ENCODE assay signal across 26 cellular contexts in genomic region chr11:48077251-48077650, GRCh38.
"Had no signal": no experiment of that assay in that cellular context is flagged by ENCODE, and none has a peak within 500 bp of the region (broad histone marks: within the 10 kb centered on the region; RNA-seq: fewer than 3 reads in every experiment).

No MANE protein-coding gene starts in this region.

- H3K27me3 ChIP-seq: body of pancreas, cardiac muscle cell, heart left ventricle, left lung, spleen, testis, uterus had no signal

- H3K27ac ChIP-seq: body of pancreas, cardiac muscle cell, epithelial cell of prostate, heart left ventricle, left lung, prostate gland, spleen, testis, uterus, WERI-Rb-1 had no signal

- H3K4me3 Mint-ChIP-seq: activated naive CD8-positive, alpha-beta T cell treated with anti-CD3 and anti-CD28 coated beads, Interleukin-2, amount 10 ng/mL, durations not matched to agents 7 days and 5 days; activated T-cell treated with anti-CD3 and anti-CD28 coated beads, Interleukin-2, amount 50 U/mL, for 4 hours; naive thymus-derived CD4-positive, alpha-beta T cell had no signal

- H3K27me3 Mint-ChIP-seq: activated naive CD8-positive, alpha-beta T cell treated with anti-CD3 and anti-CD28 coated beads, Interleukin-2, amount 10 ng/mL, durations not matched to agents 7 days and 5 days; naive thymus-derived CD4-positive, alpha-beta T cell had no signal

- H3K9me3 Mint-ChIP-seq: activated naive CD8-positive, alpha-beta T cell treated with anti-CD3 and anti-CD28 coated beads, Interleukin-2, amount 10 ng/mL, durations not matched to agents 7 days and 5 days; activated T-cell treated with anti-CD3 and anti-CD28 coated beads, Interleukin-2, amount 50 U/mL, for 4 hours; activated T-helper 2 cell treated with anti-CD3 and anti-CD28 coated beads, Interferon-gamma antibody, Interleukin-2, Interleukin-4, amounts not matched to agents 10 μg/mL and 5 μg/mL and 100 μg/mL, durations not matched to agents 14 hours and 24 hours and 36 hours had no signal

- H3K27ac Mint-ChIP-seq: activated naive CD8-positive, alpha-beta T cell treated with anti-CD3 and anti-CD28 coated beads, Interleukin-2, amount 10 ng/mL, durations not matched to agents 7 days and 5 days; activated T-helper 2 cell treated with anti-CD3 and anti-CD28 coated beads, Interferon-gamma antibody, Interleukin-2, Interleukin-4, amounts not matched to agents 10 μg/mL and 5 μg/mL and 100 μg/mL, durations not matched to agents 14 hours and 24 hours and 36 hours had no signal

- DNase-seq: activated CD4-positive, alpha-beta T cell treated with anti-CD3 and anti-CD28 coated beads, Interleukin-2, amount 50 U/mL, for 1 hour; activated CD4-positive, CD25-positive, alpha-beta regulatory T cell treated with anti-CD3 and anti-CD28 coated beads, Interleukin-2, amount 50 U/mL, for 72 hours; activated CD8-positive, alpha-beta memory T cell treated with anti-CD3 and anti-CD28 coated beads for 24 hours; activated CD8-positive, alpha-beta memory T cell treated with anti-CD3 and anti-CD28 coated beads, Interleukin-2, amount 50 U/mL, for 48 hours; activated naive CD4-positive, alpha-beta T cell treated with Interleukin-2 at 50 U/mL for 16 hours; activated naive CD8-positive, alpha-beta T cell treated with anti-CD3 and anti-CD28 coated beads, Interleukin-2, amount 10 ng/mL, durations not matched to agents 7 days and 5 days; activated T-cell treated with anti-CD3 and anti-CD28 coated beads, Interleukin-2, amount 50 U/mL, for 4 hours; amniotic stem cell; body of pancreas; cortex of kidney; heart left ventricle; kidney; left lung; naive thymus-derived CD4-positive, alpha-beta T cell; spleen; stimulated activated CD4-positive, alpha-beta T cell treated with anti-CD3 and anti-CD28 coated beads, Interleukin-4, amount 100 ng/mL, for 1 hour; stimulated activated naive CD4-positive, alpha-beta T cell; testis; trophoblast cell; uterus; WERI-Rb-1 had no signal

- FAIRE-seq: kidney had no signal

- H3K9me3 ChIP-seq: body of pancreas, heart left ventricle, left lung, prostate gland, spleen, testis, uterus had no signal

- H3K36me3 ChIP-seq: cardiac muscle cell, heart left ventricle, left lung, prostate gland, uterus, WERI-Rb-1 had no signal

- ATAC-seq: activated T-cell treated with anti-CD3 and anti-CD28 coated beads, Interleukin-2, amount 50 U/mL, for 4 hours; body of pancreas; heart left ventricle; left lung; naive thymus-derived CD4-positive, alpha-beta T cell had no signal

- H3K4me3 ChIP-seq: body of pancreas, cardiac muscle cell, heart left ventricle, left lung, lung, prostate gland, spleen, testis, uterus had no signal

- H3K4me1 ChIP-seq: body of pancreas, testis, uterus had no signal
